Comparison of ENCODE assay signal across 22 cellular contexts in the genomic region with DNA sequence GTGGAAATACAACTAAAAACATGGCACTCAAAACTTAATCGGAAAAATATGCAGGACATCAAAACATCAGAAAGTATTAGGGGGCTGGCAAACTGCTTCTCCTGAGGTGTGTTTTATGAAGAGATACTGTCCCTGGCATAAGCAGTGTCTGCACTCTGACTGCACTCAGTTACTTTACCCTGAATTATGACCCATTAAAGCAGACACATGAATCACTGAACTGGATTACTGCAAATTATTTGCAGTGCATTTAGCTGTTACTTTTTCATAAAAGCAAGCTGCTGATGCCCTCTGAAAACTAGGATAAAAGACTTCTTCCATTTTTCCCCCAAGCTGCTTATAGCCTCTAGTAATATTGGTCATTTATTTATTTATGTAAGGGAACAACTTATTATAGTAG.
"Had no signal": no experiment of that assay in that cellular context is flagged by ENCODE, and none has a peak within 500 bp of the region (broad histone marks: within the 10 kb centered on the region; RNA-seq: fewer than 3 reads in every experiment).

No MANE protein-coding gene starts in this region.

- H3K4me1 ChIP-seq: breast epithelium, esophagus squamous epithelium, gastrocnemius medialis, testis, uterus had no signal

- DNase-seq: activated B cell treated with CpG ODN at 0.5 μM for 24 hours; activated CD4-positive, alpha-beta T cell treated with anti-CD3 and anti-CD28 coated beads for 4 hours; activated CD4-positive, alpha-beta T cell treated with anti-CD3 and anti-CD28 coated beads, Interleukin-2, amount 50 U/mL, for 48 hours; activated CD8-positive, alpha-beta memory T cell treated with anti-CD3 and anti-CD28 coated beads, Interleukin-2, amount 50 U/mL, for 48 hours; activated naive CD4-positive, alpha-beta T cell treated with Interleukin-2 at 50 U/mL for 16 hours; activated naive CD8-positive, alpha-beta T cell treated with anti-CD3 and anti-CD28 coated beads, Interleukin-2, amount 10 ng/mL, durations not matched to agents 7 days and 5 days; activated T-cell treated with anti-CD3 and anti-CD28 coated beads, Interleukin-2, amount 50 U/mL, for 4 hours; amniotic stem cell; effector memory CD4-positive, alpha-beta T cell; esophagus squamous epithelium; gastrocnemius medialis; hippocampal formation; left ventricle myocardium superior; mammary epithelial cell; naive thymus-derived CD8-positive, alpha-beta T cell; stimulated activated CD4-positive, alpha-beta T cell treated with anti-CD3 and anti-CD28 coated beads, Interleukin-2, amount 100 ng/mL, for 48 hours; stimulated activated CD8-positive, alpha-beta memory T cell treated with anti-CD3 and anti-CD28 coated beads, Interleukin-4, amount 100 ng/mL, for 48 hours; stimulated activated naive CD4-positive, alpha-beta T cell; testis; trophoblast cell; uterus had no signal

- H3K27me3 ChIP-seq: breast epithelium, esophagus squamous epithelium, gastrocnemius medialis, testis, uterus had no signal

- H3K4me3 ChIP-seq: breast epithelium, esophagus squamous epithelium, gastrocnemius medialis, testis, uterus had no signal

- H3K36me3 ChIP-seq: breast epithelium, gastrocnemius medialis, uterus had no signal

- H3K9me3 ChIP-seq: breast epithelium, esophagus squamous epithelium, gastrocnemius medialis, testis, uterus had no signal

- ATAC-seq: activated T-cell treated with anti-CD3 and anti-CD28 coated beads, Interleukin-2, amount 50 U/mL, for 4 hours; gastrocnemius medialis; left ventricle myocardium superior; naive thymus-derived CD8-positive, alpha-beta T cell had no signal
